28 cellular contexts compared by ENCODE assay signal in genomic region chr14:53193193-53193592, GRCh38. TPM values are rescaled to one million over a fixed set of nuclear protein-coding genes. Genes with fewer than 3 reads are reported as not detected.
DNase-seq lines count a peak whose midpoint lies in the region; ATAC-seq, FAIRE-seq and TF ChIP-seq lines count a peak whose summit lies in the region.
"Had no signal": no experiment of that assay in that cellular context is flagged by ENCODE, and none has a peak within 500 bp of the region (broad histone marks: within the 10 kb centered on the region; RNA-seq: fewer than 3 reads in every experiment).

No MANE protein-coding gene starts in this region.

- no peaks in the 10 kb centered on the region for H3K36me3 ChIP-seq in K562 (ENCODE audit: control insufficient read depth, insufficient read depth, low read length)
- H3K36me3 ChIP-seq in mesenchymal stem cell (ENCODE audit: control insufficient read depth in 1 of 2, insufficient read depth in 2 of 2, low read depth in 1 of 2, low read length in 2 of 2): no peaks in the 10 kb centered on the region
- H3K36me3 ChIP-seq in PC-9 (ENCODE audit: low read depth): no peaks in the 10 kb centered on the region
- H3K36me3 ChIP-seq: esophagus squamous epithelium, uterus had no signal

- no peaks in the 10 kb centered on the region for H3K9me1 ChIP-seq in K562 (ENCODE audit: control insufficient read depth, insufficient read depth, low read length)

- BruUV-seq in K562 (replicated peaks; lab: Mats Ljungman, UMichigan): no TSS peak
- BruUV-seq in PC-9 (replicated peaks; lab: Mats Ljungman, UMichigan): no TSS peak

- CTCF ChIA-PET in K562 (lab: Yijun Ruan, JAX; ENCODE audit: low intra/inter-chr PET ratio) (no interaction called here), PC-9 (lab: Charles Lee) (no interaction called here)

- H2AFZ ChIP-seq in K562 (ENCODE audit: low read depth, low read length) (no peak overlapping the region), mesenchymal stem cell (ENCODE audit: low read depth, low read length) (no peak overlapping the region), PC-9 (no peak overlapping the region)

- no peaks in the 10 kb centered on the region for H3K79me2 ChIP-seq in K562 (ENCODE audit: control insufficient read depth, insufficient read depth, low read length)
- no peaks in the 10 kb centered on the region for H3K79me2 ChIP-seq in PC-9 (ENCODE audit: low read depth)

- H2BK15ac ChIP-seq in mesenchymal stem cell (ENCODE audit: low read depth, poor library complexity, severe bottlenecking): no peak overlapping the region

- no peaks in the 10 kb centered on the region for H3K79me1 ChIP-seq in mesenchymal stem cell (replicated peaks; ENCODE audit: low read length, poor library complexity, severe bottlenecking)

- H3K9ac ChIP-seq in K562 (ENCODE audit: insufficient read depth in 1 of 2, low read depth in 2 of 2, low read length in 2 of 2) (no peak overlapping the region), mesenchymal stem cell (ENCODE audit: low read length) (no peak overlapping the region)

- no peaks in the 10 kb centered on the region for H3K27me3 ChIP-seq in K562 (ENCODE audit: control insufficient read depth in 2 of 2, insufficient read depth in 2 of 2, low read length in 2 of 2)
- no peaks in the 10 kb centered on the region for H3K27me3 ChIP-seq in mesenchymal stem cell (ENCODE audit: control insufficient read depth in 1 of 2, insufficient read depth in 1 of 2, low read length in 2 of 2)
- no peaks in the 10 kb centered on the region for H3K27me3 ChIP-seq in PC-9 (ENCODE audit: insufficient read depth, low read depth)
- H3K27me3 ChIP-seq: esophagus squamous epithelium, uterus had no signal

- no peak for TF ChIP-seq CTCF in K562 (IDR thresholded peaks at IDR 0.05 in 2 of 3, conservative IDR thresholded peaks at IDR 0.05 in 1 of 3; ENCODE audit: insufficient read depth in 2 of 3, low read depth in 1 of 3, low read length in 3 of 3)
- TF ChIP-seq CTCF in PC-9 (conservative IDR thresholded peaks at IDR 0.05): no peak

- in situ Hi-C loops in K562 (cut with MboI): no loop called here

- H3K14ac ChIP-seq in mesenchymal stem cell (ENCODE audit: low read length in 2 of 2): no peak overlapping the region

- FAIRE-seq in K562 (lab: Jason Lieb, UNC): no peak
- FAIRE-seq: A204.1, bronchial epithelial cell had no signal

- no peaks in the 10 kb centered on the region for H3F3A ChIP-seq in PC-9 (ENCODE audit: insufficient read depth, low read depth)

- TF ChIP-seq POLR2A in K562 (conservative IDR thresholded peaks at IDR 0.05): no peak

- no peak overlapping the region for H2AK5ac ChIP-seq in mesenchymal stem cell (ENCODE audit: low read length, severe bottlenecking)

- H3K27ac ChIP-seq in K562 (ENCODE audit: extremely low read depth, low read depth, low read length): no peak overlapping the region
- H3K27ac ChIP-seq in mesenchymal stem cell (ENCODE audit: low read length, poor library complexity, severe bottlenecking): no peak overlapping the region
- H3K27ac ChIP-seq in PC-9: no peak overlapping the region
- H3K27ac ChIP-seq: esophagus squamous epithelium, RWPE1, uterus had no signal

- no peak overlapping the region for H2BK5ac ChIP-seq in mesenchymal stem cell (ENCODE audit: low read depth, low read length, poor library complexity, severe bottlenecking)

- TF ChIP-seq RAD21 in K562 (CRISPR knock-in tag; conservative IDR thresholded peaks at IDR 0.05 in 1 of 2, IDR thresholded peaks at IDR 0.05 in 1 of 2): no peak

- TF ChIP-seq EP300 in K562 (IDR thresholded peaks at IDR 0.05; ENCODE audit: low read length): no peak

- H4K20me1 ChIP-seq in K562 (replicated peaks; ENCODE audit: control insufficient read depth, insufficient read depth, low read length): no peaks in the 10 kb centered on the region
- no peaks in the 10 kb centered on the region for H4K20me1 ChIP-seq in PC-9 (ENCODE audit: insufficient read depth)

- H3K9me2 ChIP-seq in PC-9 (ENCODE audit: insufficient read depth): no peaks in the 10 kb centered on the region

- H3K18ac ChIP-seq in mesenchymal stem cell (ENCODE audit: low read depth in 1 of 2, low read length in 2 of 2): peak overlapping the region in 1 of 2 experiments; percentile 76

- WGBS in K562 (ENCODE audit: insufficient coverage, low coverage, missing lambda C conversion rate): 5% methylated on average over 7 of the region's 7 CpGs
- WGBS in mesenchymal stem cell: 31% methylated on average over 7 of the region's 7 CpGs

- POLR2A ChIA-PET in K562 (lab: Yijun Ruan, JAX) (no interaction called here), PC-9 (lab: Charles Lee; ENCODE audit: unreplicated experiment) (interaction anchor here (0.7 kb wide), 1 partner anchor 79 kb away, joined by 3 read pairs; no protein-coding TSS in a partner anchor)

- no peak overlapping the region for H4K8ac ChIP-seq in mesenchymal stem cell (ENCODE audit: low read length)

- DNase-seq in EL: peak; percentile 39
- DNase-seq in OCI-M1 (lab: John Stamatoyannopoulos, UW): peak; percentile 21
- peak in 1 of 4 experiments; percentile 11 for DNase-seq in K562 (ENCODE audit: extremely low read depth in 1 of 4, low spot score in 3 of 4)
- DNase-seq in mesenchymal stem cell: peak; percentile 60
- no peak for DNase-seq in NOMO-1 treated with DMSO at 0.1 percent for 48 hours (lab: John Stamatoyannopoulos, UW; ENCODE audit: unreplicated experiment)
- DNase-seq in NCI-H2029 treated with DMSO at 0.1 percent for 48 hours (lab: John Stamatoyannopoulos, UW): no peak
- DNase-seq in PC-9: no peak
- DNase-seq: activated CD4-positive, alpha-beta memory T cell treated with anti-CD3 and anti-CD28 coated beads, Interleukin-2, amount 10 ng/mL, durations not matched to agents 7 days and 5 days; activated gamma-delta T cell; activated naive CD8-positive, alpha-beta T cell treated with anti-CD3 and anti-CD28 coated beads, Interleukin-2, amount 50 U/mL, for 24 hours; CD8-positive, alpha-beta memory T cell; cortex of kidney; DMS153; esophagus squamous epithelium; GDM1; GOT3; head of caudate nucleus; Kasumi-1; naive B cell; NCI-H2171; NCI-H526; stimulated activated CD4-positive, alpha-beta T cell treated with anti-CD3 and anti-CD28 coated beads, Interleukin-4, amount 100 ng/mL, for 1 hour; uterus had no signal

- H3K9me3 ChIP-seq in K562 (replicated peaks; ENCODE audit: control insufficient read depth, insufficient read depth, low read depth, low read length) (no peaks in the 10 kb centered on the region), mesenchymal stem cell (ENCODE audit: control insufficient read depth, low read length) (no peaks in the 10 kb centered on the region), PC-9 (ENCODE audit: insufficient read depth, low read depth) (no peaks in the 10 kb centered on the region)
- H3K9me3 ChIP-seq: esophagus squamous epithelium, uterus had no signal

- H4K91ac ChIP-seq in mesenchymal stem cell (ENCODE audit: low read length): no peak overlapping the region

- H3K4ac ChIP-seq in mesenchymal stem cell (ENCODE audit: low read depth in 1 of 2, low read length in 2 of 2): no peak overlapping the region

- H2BK12ac ChIP-seq in mesenchymal stem cell (ENCODE audit: low read length in 2 of 2): no peak overlapping the region

- ATAC-seq in K562 (no peak), GM18909 (IDR thresholded peaks at IDR 0.05; ENCODE audit: poor library complexity, unreplicated experiment) (no peak)
- ATAC-seq: activated naive CD8-positive, alpha-beta T cell treated with anti-CD3 and anti-CD28 coated beads, Interleukin-2, amount 50 U/mL, for 24 hours; stimulated activated memory B cell treated with anti-CD40 and anti-IgM and Interleukin-4, amounts not matched to agents 10 μg/mL and 1 μg/mL and 100 μg/mL, for 72 hours had no signal

- no peak overlapping the region for H3K23ac ChIP-seq in mesenchymal stem cell (ENCODE audit: low read length in 2 of 2)

- H3K4me3 ChIP-seq in K562: no peak overlapping the region
- H3K4me3 ChIP-seq in mesenchymal stem cell (ENCODE audit: insufficient read depth in 1 of 2, low read depth in 1 of 2, low read length in 2 of 2): no peak overlapping the region
- no peak overlapping the region for H3K4me3 ChIP-seq in PC-9
- H3K4me3 ChIP-seq: esophagus squamous epithelium, uterus had no signal

- H3K4me1 ChIP-seq in K562 (replicated peaks in 1 of 2; ENCODE audit: control insufficient read depth in 2 of 2, insufficient read depth in 2 of 2, low read length in 2 of 2) (no peaks in the 10 kb centered on the region; a peak in 2 of 5 replicates), mesenchymal stem cell (ENCODE audit: control insufficient read depth, insufficient read depth, low read depth, low read length) (no peaks in the 10 kb centered on the region), PC-9 (replicated peaks; ENCODE audit: insufficient read depth) (no peaks in the 10 kb centered on the region)
- H3K4me1 ChIP-seq: esophagus squamous epithelium, uterus had no signal

- intact Hi-C loops in K562 (cut with micrococcal nuclease): no loop called here
- intact Hi-C loops in PC-9 (cut with micrococcal nuclease; ENCODE audit: unreplicated experiment): no loop called here

- no peak overlapping the region for H2BK120ac ChIP-seq in mesenchymal stem cell (ENCODE audit: low read depth, low read length)

- H3K4me2 ChIP-seq in K562 (ENCODE audit: insufficient read depth, low read length): no peak overlapping the region
- H3K4me2 ChIP-seq in mesenchymal stem cell (ENCODE audit: low read length, poor library complexity, severe bottlenecking): no peak overlapping the region
- no peak overlapping the region for H3K4me2 ChIP-seq in PC-9

TF ChIP-seq in K562, 482 proteins besides CTCF, POLR2A, EP300 and RAD21 (continues in another document):
- TF ChIP-seq CHD2 (IDR thresholded peaks at IDR 0.05; ENCODE audit: low read depth, low read length) (no peak), TARDBP (IDR thresholded peaks at IDR 0.05) (no peak)

RNA-seq across cellular contexts. Expression of gene DDHD1, which starts 40.1 kb away (rescaled TPM):
- 19.1 and 97.1 TPM in 2 replicates for total RNA-seq in K562 (2011; cell fraction: chromatin; rRNA removed; ENCODE audit: low replicate concordance)
- 9.5 and 14.3 TPM in 2 replicates for total RNA-seq in K562 (2011; cell fraction: nucleolus; rRNA removed)
- 35.8 and 66.0 TPM in 2 replicates for total RNA-seq in K562 (2011; cell fraction: nucleoplasm; rRNA removed)
- 4.5 and 6.5 TPM in 2 replicates for total RNA-seq in K562 (2014; rRNA removed)
- 12.2 and 12.3 TPM in 2 replicates for total RNA-seq in K562 (2014; rRNA removed; fragmentation: Illumina TruSeq; extraction: Trizol)
- total RNA-seq in K562 (2015; rRNA removed; fragmentation: Illumina TruSeq; extraction: Trizol): 9.1 and 10.6 TPM in 2 replicates
- 7.4 and 9.8 TPM in 2 replicates for total RNA-seq in K562 (2021)
- 6.8 and 7.0 TPM in 2 replicates for polyA plus RNA-seq in K562 (2011; rRNA removed)
- polyA plus RNA-seq in K562 (2011; cell fraction: cytosol; rRNA removed): 1.4 and 2.5 TPM in 2 replicates
- 8.2 and 12.3 TPM in 2 replicates for polyA plus RNA-seq in K562 (2011; cell fraction: nucleus; rRNA removed)
- polyA plus RNA-seq in K562 (2012): 3.3 TPM in 2 replicates
- 4.0 and 5.0 TPM in 2 replicates for polyA plus RNA-seq in K562 (2014; fragmentation: Illumina TruSeq; extraction: Trizol)
- 1 to 10 TPM; 1.2 to 2.0 TPM for polyA plus RNA-seq in K562 (2014; fragmentation: Nextera tagmentation; extraction: Ambion mirVana)
- polyA plus RNA-seq in K562 (2014; rRNA removed): 3.7 TPM in 2 replicates
- polyA minus RNA-seq in K562 (2011; rRNA and poly(A)+ RNA removed): 22.6 and 23.1 TPM in 2 replicates
- 2.8 and 2.9 TPM in 2 replicates for polyA minus RNA-seq in K562 (2011; cell fraction: cytosol; rRNA and poly(A)+ RNA removed)
- polyA minus RNA-seq in K562 (2011; cell fraction: nucleus; rRNA and poly(A)+ RNA removed): 23.0 and 39.1 TPM in 2 replicates
- 5.7 TPM for polyA plus RNA-seq in mesenchymal stem cell (2013, experiment 1 of 2)
- 6.4 TPM for polyA plus RNA-seq in mesenchymal stem cell (2013, experiment 2 of 2)
- total RNA-seq in PC-9 (2021): 11.1 and 11.3 TPM in 2 replicates

Comparison
In these comparisons a context has a peak if more than half of its experiments do, and no peak if none do; other contexts are left out.
1. DNase-seq: peak in EL (single experiment), OCI-M1 (single experiment) and mesenchymal stem cell (single experiment); none in NOMO-1 treated with DMSO at 0.1 percent for 48 hours (single experiment), NCI-H2029 treated with DMSO at 0.1 percent for 48 hours (single experiment) and PC-9 (0 of 2).